In the genomic region with DNA sequence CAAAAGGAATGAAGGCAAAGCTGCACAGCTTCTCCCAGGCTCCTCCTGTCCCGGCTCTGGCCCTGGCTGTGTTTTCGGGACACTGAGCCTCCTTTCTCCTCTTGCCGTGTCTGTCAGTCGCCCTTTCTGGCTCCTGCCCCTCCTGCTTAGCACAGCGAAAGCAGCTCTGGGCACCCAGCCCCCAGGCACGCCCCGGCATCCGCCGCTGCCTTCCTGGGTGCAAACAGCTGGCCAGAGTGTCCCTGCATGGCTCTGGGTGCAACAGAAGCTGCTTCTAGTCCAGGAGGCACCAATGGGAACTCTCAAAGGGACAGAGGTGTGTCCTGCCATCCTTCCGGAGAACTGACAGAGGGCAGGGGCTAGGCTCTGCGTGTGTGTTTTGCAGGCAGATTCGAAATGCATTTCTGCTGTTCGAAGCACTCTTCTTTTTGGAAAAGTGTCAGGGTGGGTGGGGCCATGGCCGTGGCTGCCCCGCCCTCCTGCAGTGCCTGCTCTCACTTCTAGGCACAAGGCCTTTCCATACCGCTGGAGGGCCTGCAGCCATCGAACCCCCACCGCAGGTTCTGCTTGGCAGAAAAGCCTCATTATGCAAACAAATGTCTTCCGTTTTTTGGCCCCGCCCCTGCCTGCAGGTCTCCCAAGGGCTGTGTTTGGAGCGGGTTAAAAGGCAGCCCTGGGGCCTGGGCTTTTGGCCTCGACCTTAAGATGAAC, we compare ENCODE assay signal across 9 cellular contexts. TPM values are rescaled to one million over a fixed set of nuclear protein-coding genes. Genes with fewer than 3 reads are reported as not detected.
DNase-seq lines count a peak whose midpoint lies in the region; FAIRE-seq and TF ChIP-seq lines count a peak whose summit lies in the region.
"Had no signal": no experiment of that assay in that cellular context is flagged by ENCODE, and none has a peak within 500 bp of the region (broad histone marks: within the 10 kb centered on the region; RNA-seq: fewer than 3 reads in every experiment).

No MANE protein-coding gene starts in this region.

- WGBS in adrenal gland, 4 donors = 42 to 62% (median 53%) methylated on average over 14 to 22 of the region's 22 CpGs

- peak; percentile 37 for DNase-seq in COLO668 (lab: John Stamatoyannopoulos, UW; ENCODE audit: unreplicated experiment)
- DNase-seq in GM19239 (ENCODE audit: insufficient read length, low spot score) = peak; percentile 76
- peak; percentile 46 for DNase-seq in NCI-H1092 (lab: John Stamatoyannopoulos, UW)
- DNase-seq in adrenal gland = peak in 5 of 7 donors; percentile 21 to 65 (median 54)
- peak; percentile 30 for DNase-seq in midbrain (lab: John Stamatoyannopoulos, UW)
- DNase-seq in HT-29 (ENCODE audit: low spot score) = no peak
- DNase-seq in NCI-H1105 treated with DMSO at 0.1 percent for 48 hours (lab: John Stamatoyannopoulos, UW) = no peak
- no peak for DNase-seq in MG63

- no peak for TF ChIP-seq CTCF in adrenal gland (IDR thresholded peaks at IDR 0.05)

- intact Hi-C loops in adrenal gland (cut with DNase I) = no loop called here

- H3K36me3 ChIP-seq in adrenal gland (replicated peaks in 1 of 2) (no peaks in the 10 kb centered on the region), MG63 (no peaks in the 10 kb centered on the region)

- FAIRE-seq in GM19239 (lab: Jason Lieb, UNC) = peak; percentile 93
- FAIRE-seq: bronchial epithelial cell had no signal

- H3K4me3 ChIP-seq in adrenal gland = no peak overlapping the region
- no peak overlapping the region for H3K4me3 ChIP-seq in MG63

- H3K9me3 ChIP-seq in adrenal gland (replicated peaks in 1 of 3) (no peaks in the 10 kb centered on the region), MG63 (no peaks in the 10 kb centered on the region)

- H3K27me3 ChIP-seq in adrenal gland = no peaks in the 10 kb centered on the region
- no peaks in the 10 kb centered on the region for H3K27me3 ChIP-seq in MG63

- H3K4me1 ChIP-seq in adrenal gland (replicated peaks in 1 of 2) = no peaks in the 10 kb centered on the region

- TF ChIP-seq POLR2A in adrenal gland (IDR thresholded peaks at IDR 0.05) = no peak

- peak overlapping the region in 1 of 5 donors; percentile 42 for H3K27ac ChIP-seq in adrenal gland

RNA-seq across cellular contexts. Expression of gene COL9A3, which starts 15.5 kb away (rescaled TPM):
- total RNA-seq in adrenal gland = 1 to 10 TPM in 3 of 8 donors, under 1 TPM in 5; 0.43 to 2.2 (median 0.86) TPM
- 10 to 100 TPM in 2 of 3 donors, under 1 TPM in 1; 0.22 to 27.8 (median 12.1) TPM for polyA plus RNA-seq in adrenal gland
- 57.4 and 59.7 TPM in 2 replicates for total RNA-seq in HT-29 (2014; rRNA removed; shearing (Covaris generic))
- total RNA-seq in MG63 (2014; rRNA removed; shearing (Covaris generic); ENCODE audit: low replicate concordance) = 2.8 TPM in 1 of 2 replicates, not detected in the other
- total RNA-seq: bronchial epithelial cell had no signal

RNA-seq across cellular contexts. Expression of gene OGFR, which starts 27.7 kb away (rescaled TPM):
- 10 to 100 TPM; 24.3 to 61.4 (median 45.0) TPM for total RNA-seq in adrenal gland
- polyA plus RNA-seq in adrenal gland = 100 to 1,000 TPM in 1 of 3 donors, 10 to 100 TPM in 1, 1 to 10 TPM in 1; 9.3 to 157 (median 68.5) TPM
- total RNA-seq in HT-29 (2014; rRNA removed; shearing (Covaris generic)) = 197 and 202 TPM in 2 replicates
- total RNA-seq in MG63 (2014; rRNA removed; shearing (Covaris generic); ENCODE audit: low replicate concordance) = 67.7 and 72.3 TPM in 2 replicates

RNA-seq across cellular contexts. Expression of gene TCFL5, which starts 29.3 kb away (rescaled TPM):
- total RNA-seq in adrenal gland = 10 to 100 TPM in 1 of 8 donors, 1 to 10 TPM in 7; 4.6 to 12.0 (median 6.8) TPM
- polyA plus RNA-seq in adrenal gland = 1 to 10 TPM; 3.5 to 5.8 (median 3.9) TPM
- 16.1 and 17.1 TPM in 2 replicates for total RNA-seq in HT-29 (2014; rRNA removed; shearing (Covaris generic))
- 16.0 and 25.4 TPM in 2 replicates for total RNA-seq in MG63 (2014; rRNA removed; shearing (Covaris generic); ENCODE audit: low replicate concordance)

RNA-seq across cellular contexts. Expression of gene MRGBP, which starts 36.1 kb away (rescaled TPM):
- total RNA-seq in adrenal gland = 10 to 100 TPM in 2 of 8 donors, 1 to 10 TPM in 6; 4.3 to 12.8 (median 8.6) TPM
- 10 to 100 TPM in 2 of 3 donors, 1 to 10 TPM in 1; 3.9 to 11.3 (median 10.1) TPM for polyA plus RNA-seq in adrenal gland
- total RNA-seq in HT-29 (2014; rRNA removed; shearing (Covaris generic)) = 88.8 and 98.8 TPM in 2 replicates
- total RNA-seq in MG63 (2014; rRNA removed; shearing (Covaris generic); ENCODE audit: low replicate concordance) = 52.1 and 63.5 TPM in 2 replicates

Comparison
In these comparisons a context has a peak if more than half of its experiments do, and no peak if none do; other contexts are left out.
1. DNase-seq: peak in COLO668 (single experiment), GM19239 (single experiment), NCI-H1092 (single experiment), adrenal gland (5 of 7) and midbrain (single experiment); none in HT-29 (single experiment), NCI-H1105 treated with DMSO at 0.1 percent for 48 hours (single experiment) and MG63 (single experiment).
2. RNA of gene COL9A3, which starts 15.5 kb away (total RNA-seq): 57.4 to 59.7 TPM in HT-29; 2.8 TPM in MG63 and 0.43 to 2.2 TPM in adrenal gland; every median in the first group is over 10 times any median in the second.